ENCODE assay signal across 1 cellular context in genomic region chr6:27132282-27132531, GRCh38.
A peak's percentile ranks its signal among the peaks of the same experiment; 100 is the strongest.
TF ChIP-seq lines count a peak whose summit lies in the region.

No MANE protein-coding gene starts in this region.

TF ChIP-seq in HEK293, 187 proteins besides CTCF, POLR2A, EP300 and RAD21 (continued from another document):
- TF ChIP-seq ZNF2 (tag by site-specific recombination; IDR thresholded peaks at IDR 0.05) = peak; percentile 74; the same call in 1 of the 2 replicates
- peak; percentile 19; the same call in 1 of the 2 replicates for TF ChIP-seq ZFP37 (tag by site-specific recombination; IDR thresholded peaks at IDR 0.05)
- TF ChIP-seq MZF1 (tag by site-specific recombination; IDR thresholded peaks at IDR 0.05; ENCODE audit: borderline replicate concordance) = peak; percentile 11; the same call in 1 of the 2 replicates
- peak; percentile 59; the same call in 1 of the 2 replicates for TF ChIP-seq HIC1 (tag by site-specific recombination; IDR thresholded peaks at IDR 0.05)
- TF ChIP-seq ZNF24 (tag by site-specific recombination; IDR thresholded peaks at IDR 0.05) = 0 out of 2 replicates have a peak, but pooled peaks have one; percentile 12
- peak; percentile 92 for TF ChIP-seq ZBTB17 (tag by site-specific recombination; IDR thresholded peaks at IDR 0.05)
- peak; percentile 93; the same call in 1 of the 2 replicates for TF ChIP-seq BCL11B (tag by site-specific recombination; IDR thresholded peaks at IDR 0.05; ENCODE audit: low read depth)
- TF ChIP-seq OVOL3 (tag by site-specific recombination; IDR thresholded peaks at IDR 0.05) = 0 out of 2 replicates have a peak, but pooled peaks have one; percentile 5
- TF ChIP-seq GFI1B (tag by site-specific recombination; IDR thresholded peaks at IDR 0.05) = 0 out of 2 replicates have a peak, but pooled peaks have one; percentile 0
- TF ChIP-seq ZNF600 (tag by site-specific recombination; IDR thresholded peaks at IDR 0.05) = 0 out of 2 replicates have a peak, but pooled peaks have one; percentile 52
- TF ChIP-seq ZNF501 (tag by site-specific recombination; IDR thresholded peaks at IDR 0.05) = peak; percentile 67; the same call in 1 of the 2 replicates
